ENCODE assay signal across 1 cellular context in the genomic region with DNA sequence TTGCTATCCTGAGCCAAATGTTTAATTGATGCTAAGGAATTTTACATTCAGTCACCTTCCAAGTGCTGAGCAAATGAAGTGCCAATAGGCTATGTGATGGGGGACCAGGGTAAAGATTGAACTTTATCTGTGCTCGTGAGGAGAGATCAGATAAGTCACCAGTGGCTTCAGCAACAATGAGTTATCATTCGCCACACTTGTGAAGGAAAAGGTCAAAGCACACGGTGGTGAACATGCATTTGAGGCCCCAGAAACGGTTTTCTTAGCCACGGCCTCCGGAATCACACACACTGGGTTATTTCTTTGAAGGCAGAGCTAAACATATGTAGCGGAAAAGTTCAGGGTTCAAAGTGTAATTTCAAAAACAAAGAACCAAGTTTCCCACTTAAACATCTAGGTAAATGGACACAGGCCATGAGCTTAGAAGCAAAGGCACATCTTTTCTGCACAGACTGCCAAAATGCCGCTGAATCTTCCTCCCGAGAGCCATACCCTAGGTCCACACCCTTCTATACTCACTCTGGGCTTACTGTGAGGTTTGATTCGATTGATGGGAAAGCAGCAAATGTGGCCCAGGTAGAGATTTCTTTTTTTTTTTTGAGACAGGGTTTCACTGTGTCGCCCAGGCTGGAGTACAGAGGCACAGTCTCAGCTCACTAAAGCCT.
TF ChIP-seq lines count a peak whose summit lies in the region.

No MANE protein-coding gene starts in this region.

TF ChIP-seq in HepG2, 621 proteins besides CTCF, POLR2A, EP300 and RAD21 (continued from another document):
- TF ChIP-seq, protein P1, sequence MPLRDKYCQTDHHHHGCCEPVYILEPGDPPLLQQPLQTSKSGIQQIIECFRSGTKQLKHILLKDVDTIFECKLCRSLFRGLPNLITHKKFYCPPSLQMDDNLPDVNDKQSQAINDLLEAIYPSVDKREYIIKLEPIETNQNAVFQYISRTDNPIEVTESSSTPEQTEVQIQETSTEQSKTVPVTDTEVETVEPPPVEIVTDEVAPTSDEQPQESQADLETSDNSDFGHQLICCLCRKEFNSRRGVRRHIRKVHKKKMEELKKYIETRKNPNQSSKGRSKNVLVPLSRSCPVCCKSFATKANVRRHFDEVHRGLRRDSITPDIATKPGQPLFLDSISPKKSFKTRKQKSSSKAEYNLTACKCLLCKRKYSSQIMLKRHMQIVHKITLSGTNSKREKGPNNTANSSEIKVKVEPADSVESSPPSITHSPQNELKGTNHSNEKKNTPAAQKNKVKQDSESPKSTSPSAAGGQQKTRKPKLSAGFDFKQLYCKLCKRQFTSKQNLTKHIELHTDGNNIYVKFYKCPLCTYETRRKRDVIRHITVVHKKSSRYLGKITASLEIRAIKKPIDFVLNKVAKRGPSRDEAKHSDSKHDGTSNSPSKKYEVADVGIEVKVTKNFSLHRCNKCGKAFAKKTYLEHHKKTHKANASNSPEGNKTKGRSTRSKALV (CRISPR knock-in tag; IDR thresholded peaks at IDR 0.05): peak; percentile 75
